In genomic region chr3:110069641-110070538, GRCh38 we compare ENCODE assay signal across 13 cellular contexts.
DNase-seq lines count a peak whose midpoint lies in the region; ATAC-seq and TF ChIP-seq lines count a peak whose summit lies in the region.
"Had no signal": no experiment of that assay in that cellular context is flagged by ENCODE, and none has a peak within 500 bp of the region (broad histone marks: within the 10 kb centered on the region; RNA-seq: fewer than 3 reads in every experiment).

No MANE protein-coding gene starts in this region.

- H3K36me3 ChIP-seq in adrenal gland (replicated peaks in 1 of 2), result no peaks in the 10 kb centered on the region
- H3K36me3 ChIP-seq: BLaER1 had no signal

- DNase-seq in Right ventricle myocardium superior (no peak), cardiac septum (ENCODE audit: low spot score) (no peak), adrenal gland (peak in 5 of 7 donors; percentile 21 to 49 (median 36)), right cardiac atrium (no peak), natural killer cell (no peak), NOMO-1 treated with DMSO at 0.1 percent for 48 hours (lab: John Stamatoyannopoulos, UW; ENCODE audit: unreplicated experiment) (no peak), HuH-7.5 (ENCODE audit: low spot score) (no peak)
- DNase-seq in activated CD4-positive, alpha-beta T cell treated with anti-CD3 and anti-CD28 coated beads, Interleukin-2, amount 10 ng/mL, durations not matched to agents 7 days and 5 days, result no peak
- DNase-seq: activated CD4-positive, alpha-beta T cell treated with anti-CD3 and anti-CD28 coated beads, Interleukin-2, amount 50 U/mL, for 4 hours; KG1; stimulated activated naive B cell treated with anti-CD40 and anti-IgM and Interleukin-4, amounts not matched to agents 10 μg/mL and 1 μg/mL and 100 μg/mL, for 72 hours had no signal

- no peak overlapping the region for H3K4me3 Mint-ChIP-seq in natural killer cell
- no peak overlapping the region for H3K4me3 Mint-ChIP-seq in activated CD4-positive, alpha-beta T cell treated with anti-CD3 and anti-CD28 coated beads, Interleukin-2, amount 10 ng/mL, durations not matched to agents 7 days and 5 days
- H3K4me3 Mint-ChIP-seq: stimulated activated naive B cell treated with anti-CD40 and anti-IgM and Interleukin-4, amounts not matched to agents 10 μg/mL and 1 μg/mL and 100 μg/mL, for 72 hours had no signal

- H3K27me3 ChIP-seq in adrenal gland (no peaks in the 10 kb centered on the region), right cardiac atrium (ENCODE audit: control insufficient read depth, insufficient read depth) (no peaks in the 10 kb centered on the region)
- H3K27me3 ChIP-seq: BLaER1 had no signal

- 52 to 60% (median 57%) methylated on average over 2 of the region's 2 CpGs for WGBS in adrenal gland, 4 donors
- WGBS in right cardiac atrium, result 36% methylated on average over 2 of the region's 2 CpGs

- TF ChIP-seq CTCF in adrenal gland (IDR thresholded peaks at IDR 0.05), result no peak
- TF ChIP-seq CTCF in natural killer cell (IDR thresholded peaks at IDR 0.05), result no peak

- POLR2A ChIA-PET in activated CD4-positive, alpha-beta T cell treated with anti-CD3 and anti-CD28 coated beads, Interleukin-2, amount 10 ng/mL, durations not matched to agents 7 days and 5 days (lab: Charles Lee), result no interaction called here

- ATAC-seq in Right ventricle myocardium superior (ENCODE audit: poor library complexity) (peak; percentile 96), right cardiac atrium (peak; percentile 80 to 95), natural killer cell (no peak)
- ATAC-seq: stimulated activated naive B cell treated with anti-CD40 and anti-IgM and Interleukin-4, amounts not matched to agents 10 μg/mL and 1 μg/mL and 100 μg/mL, for 72 hours had no signal

- H3K4me1 Mint-ChIP-seq in natural killer cell, result no peaks in the 10 kb centered on the region
- H3K4me1 Mint-ChIP-seq in activated CD4-positive, alpha-beta T cell treated with anti-CD3 and anti-CD28 coated beads, Interleukin-2, amount 10 ng/mL, durations not matched to agents 7 days and 5 days, result no peaks in the 10 kb centered on the region
- H3K4me1 Mint-ChIP-seq: stimulated activated naive B cell treated with anti-CD40 and anti-IgM and Interleukin-4, amounts not matched to agents 10 μg/mL and 1 μg/mL and 100 μg/mL, for 72 hours had no signal

- CTCF ChIA-PET in activated CD4-positive, alpha-beta T cell treated with anti-CD3 and anti-CD28 coated beads, Interleukin-2, amount 10 ng/mL, durations not matched to agents 7 days and 5 days (lab: Charles Lee), result no interaction called here

- H3K9me3 ChIP-seq in adrenal gland (replicated peaks in 1 of 3) (no peaks in the 10 kb centered on the region), right cardiac atrium (ENCODE audit: control insufficient read depth, low read length) (no peaks in the 10 kb centered on the region)
- H3K9me3 ChIP-seq: BLaER1 had no signal

- H3K4me1 ChIP-seq in adrenal gland (replicated peaks in 1 of 2) (peaks cover 0 to 7% of the 10 kb centered on the region in 2 donors), right cardiac atrium (ENCODE audit: control insufficient read depth, insufficient read depth, low read length) (no peaks in the 10 kb centered on the region)
- H3K4me1 ChIP-seq: BLaER1 had no signal

- H3K27ac ChIP-seq in adrenal gland (no peak overlapping the region), right cardiac atrium (ENCODE audit: low read length) (no peak overlapping the region)
- H3K27ac ChIP-seq: BLaER1, SK-N-MC had no signal

- no peak overlapping the region for H3K27ac Mint-ChIP-seq in natural killer cell
- H3K27ac Mint-ChIP-seq in activated CD4-positive, alpha-beta T cell treated with anti-CD3 and anti-CD28 coated beads, Interleukin-2, amount 10 ng/mL, durations not matched to agents 7 days and 5 days, result no peak overlapping the region
- H3K27ac Mint-ChIP-seq: stimulated activated naive B cell treated with anti-CD40 and anti-IgM and Interleukin-4, amounts not matched to agents 10 μg/mL and 1 μg/mL and 100 μg/mL, for 72 hours had no signal

- no peaks in the 10 kb centered on the region for H3K27me3 Mint-ChIP-seq in natural killer cell (ENCODE audit: low read depth in 2 of 2)
- no peaks in the 10 kb centered on the region for H3K27me3 Mint-ChIP-seq in activated CD4-positive, alpha-beta T cell treated with anti-CD3 and anti-CD28 coated beads, Interleukin-2, amount 10 ng/mL, durations not matched to agents 7 days and 5 days
- H3K27me3 Mint-ChIP-seq: stimulated activated naive B cell treated with anti-CD40 and anti-IgM and Interleukin-4, amounts not matched to agents 10 μg/mL and 1 μg/mL and 100 μg/mL, for 72 hours had no signal

- no peak for TF ChIP-seq POLR2A in adrenal gland (IDR thresholded peaks at IDR 0.05)

- intact Hi-C loops in Right ventricle myocardium superior (cut with DNase I) (no loop called here), cardiac septum (cut with DNase I) (no loop called here), adrenal gland (cut with DNase I) (no loop called here), right cardiac atrium (cut with DNase I) (no loop called here), natural killer cell (cut with micrococcal nuclease) (no loop called here)

- H3K4me3 ChIP-seq in adrenal gland (no peak overlapping the region), right cardiac atrium (ENCODE audit: low read length) (no peak overlapping the region)
- H3K4me3 ChIP-seq: BLaER1, SK-N-MC had no signal

- H3K36me3 Mint-ChIP-seq in natural killer cell, result no peaks in the 10 kb centered on the region
- no peaks in the 10 kb centered on the region for H3K36me3 Mint-ChIP-seq in activated CD4-positive, alpha-beta T cell treated with anti-CD3 and anti-CD28 coated beads, Interleukin-2, amount 10 ng/mL, durations not matched to agents 7 days and 5 days (ENCODE audit: low read depth)
- H3K36me3 Mint-ChIP-seq: stimulated activated naive B cell treated with anti-CD40 and anti-IgM and Interleukin-4, amounts not matched to agents 10 μg/mL and 1 μg/mL and 100 μg/mL, for 72 hours had no signal

- H3K9me3 Mint-ChIP-seq in natural killer cell, result peaks cover 3 to 6% of the 10 kb centered on the region in 2 donors
- H3K9me3 Mint-ChIP-seq in activated CD4-positive, alpha-beta T cell treated with anti-CD3 and anti-CD28 coated beads, Interleukin-2, amount 10 ng/mL, durations not matched to agents 7 days and 5 days, result no peaks in the 10 kb centered on the region

Comparison
In these comparisons a context has a peak if more than half of its experiments do, and no peak if none do; other contexts are left out.
1. ATAC-seq: peak in Right ventricle myocardium superior (single experiment) and right cardiac atrium (2 of 2); none in natural killer cell (0 of 3).
2. DNase-seq: peak in adrenal gland (5 of 7); none in Right ventricle myocardium superior (single experiment), cardiac septum (single experiment), right cardiac atrium (0 of 3), natural killer cell (single experiment), NOMO-1 treated with DMSO at 0.1 percent for 48 hours (single experiment), HuH-7.5 (single experiment) and activated CD4-positive, alpha-beta T cell treated with anti-CD3 and anti-CD28 coated beads, Interleukin-2, amount 10 ng/mL, durations not matched to agents 7 days and 5 days (single experiment).